1 cellular context compared by ENCODE assay signal in the genomic region with DNA sequence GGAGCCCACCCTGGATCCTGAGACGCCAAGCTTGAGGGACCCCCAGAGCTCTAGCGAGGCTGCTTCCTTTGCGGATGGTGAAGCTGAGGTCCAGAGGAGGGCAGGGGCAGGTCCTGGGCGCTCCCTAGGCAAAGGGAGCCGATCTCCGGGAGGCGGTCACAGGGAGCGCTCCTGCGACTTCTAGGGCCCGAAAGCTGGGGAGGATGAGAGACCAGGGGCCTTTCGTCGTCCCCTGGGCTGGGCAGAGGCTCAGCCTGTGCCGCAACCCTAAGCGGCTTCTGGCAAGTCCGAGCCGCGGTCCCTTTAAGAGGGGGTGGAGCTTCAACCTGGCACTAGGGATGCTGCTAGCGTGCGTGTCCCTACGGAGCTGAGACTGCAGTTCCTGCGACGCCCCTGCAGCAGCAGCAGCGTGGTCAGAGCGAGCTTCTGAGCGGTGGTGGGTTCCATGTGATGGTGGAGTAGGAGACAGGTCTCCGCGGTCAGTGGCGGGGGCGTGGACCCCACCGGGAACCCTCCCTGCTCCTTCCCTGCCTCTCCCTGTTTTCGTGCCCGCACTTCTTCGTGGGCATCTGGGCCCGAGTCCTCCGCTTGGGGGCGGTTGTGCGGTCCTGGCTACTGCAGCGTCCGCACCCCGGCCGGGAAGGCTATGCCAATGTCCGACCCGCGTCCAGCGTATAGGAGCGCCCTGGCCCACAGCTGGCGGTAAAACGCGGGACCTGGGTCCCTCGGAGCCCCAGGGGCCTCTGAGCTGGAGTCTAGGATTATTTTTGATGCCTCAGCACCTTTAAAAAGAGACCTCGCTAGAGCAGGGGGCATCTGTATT.
TF ChIP-seq lines count a peak whose summit lies in the region.

No MANE protein-coding gene starts in this region.

TF ChIP-seq in HepG2, 621 proteins besides CTCF, POLR2A, EP300 and RAD21 (continued from another document and continues in another):
- TF ChIP-seq, protein P1, sequence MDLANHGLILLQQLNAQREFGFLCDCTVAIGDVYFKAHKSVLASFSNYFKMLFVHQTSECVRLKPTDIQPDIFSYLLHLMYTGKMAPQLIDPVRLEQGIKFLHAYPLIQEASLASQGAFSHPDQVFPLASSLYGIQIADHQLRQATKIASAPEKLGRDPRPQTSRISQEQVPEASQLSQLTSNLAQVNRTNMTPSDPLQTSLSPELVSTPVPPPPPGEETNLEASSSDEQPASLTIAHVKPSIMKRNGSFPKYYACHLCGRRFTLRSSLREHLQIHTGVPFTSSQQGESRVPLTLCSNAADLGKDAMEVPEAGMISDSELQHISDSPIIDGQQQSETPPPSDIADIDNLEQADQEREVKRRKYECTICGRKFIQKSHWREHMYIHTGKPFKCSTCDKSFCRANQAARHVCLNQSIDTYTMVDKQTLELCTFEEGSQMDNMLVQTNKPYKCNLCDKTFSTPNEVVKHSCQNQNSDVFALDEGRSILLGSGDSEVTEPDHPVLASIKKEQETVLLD (CRISPR knock-in tag; IDR thresholded peaks at IDR 0.05; ENCODE audit: low read depth) = no peak
- TF ChIP-seq, protein P2, sequence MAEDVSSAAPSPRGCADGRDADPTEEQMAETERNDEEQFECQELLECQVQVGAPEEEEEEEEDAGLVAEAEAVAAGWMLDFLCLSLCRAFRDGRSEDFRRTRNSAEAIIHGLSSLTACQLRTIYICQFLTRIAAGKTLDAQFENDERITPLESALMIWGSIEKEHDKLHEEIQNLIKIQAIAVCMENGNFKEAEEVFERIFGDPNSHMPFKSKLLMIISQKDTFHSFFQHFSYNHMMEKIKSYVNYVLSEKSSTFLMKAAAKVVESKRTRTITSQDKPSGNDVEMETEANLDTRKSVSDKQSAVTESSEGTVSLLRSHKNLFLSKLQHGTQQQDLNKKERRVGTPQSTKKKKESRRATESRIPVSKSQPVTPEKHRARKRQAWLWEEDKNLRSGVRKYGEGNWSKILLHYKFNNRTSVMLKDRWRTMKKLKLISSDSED (CRISPR knock-in tag; IDR thresholded peaks at IDR 0.05) = no peak
- 0 out of 2 replicates have a peak, but pooled peaks have one; percentile 13 for TF ChIP-seq TEAD2 (CRISPR knock-in tag; IDR thresholded peaks at IDR 0.05)
- TF ChIP-seq MEIS1 (CRISPR knock-in tag; IDR thresholded peaks at IDR 0.05; ENCODE audit: borderline replicate concordance) = peak; percentile 82; the same call in 1 of the 2 replicates
- peak; percentile 89 for TF ChIP-seq ZNF547 (CRISPR knock-in tag; IDR thresholded peaks at IDR 0.05)
- no peak for TF ChIP-seq NCOR1 (IDR thresholded peaks at IDR 0.05; ENCODE audit: borderline replicate concordance, low read length)
- peak; percentile 34; the same call in 1 of the 2 replicates for TF ChIP-seq ZNF230 (CRISPR knock-in tag; IDR thresholded peaks at IDR 0.05)
- TF ChIP-seq TOPORS (CRISPR knock-in tag; IDR thresholded peaks at IDR 0.05) = peak; percentile 81; the same call in 1 of the 2 replicates
- TF ChIP-seq ZKSCAN5 (CRISPR knock-in tag; IDR thresholded peaks at IDR 0.05) = no peak
- no peak; the same call in 1 of the 2 replicates for TF ChIP-seq ZNF160 (CRISPR knock-in tag; IDR thresholded peaks at IDR 0.05)
- TF ChIP-seq ZFAT (CRISPR knock-in tag; conservative IDR thresholded peaks at IDR 0.05) = peak; percentile 72; the same call in 1 of the 2 replicates
- 0 out of 2 replicates have a peak, but pooled peaks have one; percentile 68 for TF ChIP-seq ZNF383 (CRISPR knock-in tag; IDR thresholded peaks at IDR 0.05; ENCODE audit: borderline replicate concordance)
- peak; percentile 40; the same call in 1 of the 2 replicates for TF ChIP-seq YEATS2 (CRISPR knock-in tag; IDR thresholded peaks at IDR 0.05; ENCODE audit: borderline replicate concordance)
- no peak for TF ChIP-seq PRPF4 (IDR thresholded peaks at IDR 0.05; ENCODE audit: low read depth, low read length, poor library complexity, severe bottlenecking)
- TF ChIP-seq ZNF34 (CRISPR knock-in tag; IDR thresholded peaks at IDR 0.05; ENCODE audit: borderline replicate concordance) = peak; percentile 78; the same call in 1 of the 2 replicates
- no peak for TF ChIP-seq EZH2 (conservative IDR thresholded peaks at IDR 0.05; ENCODE audit: low read depth, low read length)
- TF ChIP-seq ZNF672 (CRISPR knock-in tag; IDR thresholded peaks at IDR 0.05) = no peak
- peak; percentile 33; the same call in 1 of the 2 replicates for TF ChIP-seq ZNF598 (CRISPR knock-in tag; IDR thresholded peaks at IDR 0.05; ENCODE audit: borderline replicate concordance)
- TF ChIP-seq, protein P3, sequence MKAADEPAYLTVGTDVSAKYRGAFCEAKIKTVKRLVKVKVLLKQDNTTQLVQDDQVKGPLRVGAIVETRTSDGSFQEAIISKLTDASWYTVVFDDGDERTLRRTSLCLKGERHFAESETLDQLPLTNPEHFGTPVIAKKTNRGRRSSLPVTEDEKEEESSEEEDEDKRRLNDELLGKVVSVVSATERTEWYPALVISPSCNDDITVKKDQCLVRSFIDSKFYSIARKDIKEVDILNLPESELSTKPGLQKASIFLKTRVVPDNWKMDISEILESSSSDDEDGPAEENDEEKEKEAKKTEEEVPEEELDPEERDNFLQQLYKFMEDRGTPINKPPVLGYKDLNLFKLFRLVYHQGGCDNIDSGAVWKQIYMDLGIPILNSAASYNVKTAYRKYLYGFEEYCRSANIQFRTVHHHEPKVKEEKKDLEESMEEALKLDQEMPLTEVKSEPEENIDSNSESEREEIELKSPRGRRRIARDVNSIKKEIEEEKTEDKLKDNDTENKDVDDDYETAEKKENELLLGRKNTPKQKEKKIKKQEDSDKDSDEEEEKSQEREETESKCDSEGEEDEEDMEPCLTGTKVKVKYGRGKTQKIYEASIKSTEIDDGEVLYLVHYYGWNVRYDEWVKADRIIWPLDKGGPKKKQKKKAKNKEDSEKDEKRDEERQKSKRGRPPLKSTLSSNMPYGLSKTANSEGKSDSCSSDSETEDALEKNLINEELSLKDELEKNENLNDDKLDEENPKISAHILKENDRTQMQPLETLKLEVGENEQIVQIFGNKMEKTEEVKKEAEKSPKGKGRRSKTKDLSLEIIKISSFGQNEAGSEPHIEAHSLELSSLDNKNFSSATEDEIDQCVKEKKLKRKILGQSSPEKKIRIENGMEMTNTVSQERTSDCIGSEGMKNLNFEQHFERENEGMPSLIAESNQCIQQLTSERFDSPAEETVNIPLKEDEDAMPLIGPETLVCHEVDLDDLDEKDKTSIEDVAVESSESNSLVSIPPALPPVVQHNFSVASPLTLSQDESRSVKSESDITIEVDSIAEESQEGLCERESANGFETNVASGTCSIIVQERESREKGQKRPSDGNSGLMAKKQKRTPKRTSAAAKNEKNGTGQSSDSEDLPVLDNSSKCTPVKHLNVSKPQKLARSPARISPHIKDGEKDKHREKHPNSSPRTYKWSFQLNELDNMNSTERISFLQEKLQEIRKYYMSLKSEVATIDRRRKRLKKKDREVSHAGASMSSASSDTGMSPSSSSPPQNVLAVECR (CRISPR knock-in tag; IDR thresholded peaks at IDR 0.05; ENCODE audit: borderline replicate concordance) = peak; percentile 88; the same call in 1 of the 2 replicates
- TF ChIP-seq SRSF4 (IDR thresholded peaks at IDR 0.05; ENCODE audit: low read depth, low read length, poor library complexity, severe bottlenecking) = no peak
- TF ChIP-seq, protein P4, sequence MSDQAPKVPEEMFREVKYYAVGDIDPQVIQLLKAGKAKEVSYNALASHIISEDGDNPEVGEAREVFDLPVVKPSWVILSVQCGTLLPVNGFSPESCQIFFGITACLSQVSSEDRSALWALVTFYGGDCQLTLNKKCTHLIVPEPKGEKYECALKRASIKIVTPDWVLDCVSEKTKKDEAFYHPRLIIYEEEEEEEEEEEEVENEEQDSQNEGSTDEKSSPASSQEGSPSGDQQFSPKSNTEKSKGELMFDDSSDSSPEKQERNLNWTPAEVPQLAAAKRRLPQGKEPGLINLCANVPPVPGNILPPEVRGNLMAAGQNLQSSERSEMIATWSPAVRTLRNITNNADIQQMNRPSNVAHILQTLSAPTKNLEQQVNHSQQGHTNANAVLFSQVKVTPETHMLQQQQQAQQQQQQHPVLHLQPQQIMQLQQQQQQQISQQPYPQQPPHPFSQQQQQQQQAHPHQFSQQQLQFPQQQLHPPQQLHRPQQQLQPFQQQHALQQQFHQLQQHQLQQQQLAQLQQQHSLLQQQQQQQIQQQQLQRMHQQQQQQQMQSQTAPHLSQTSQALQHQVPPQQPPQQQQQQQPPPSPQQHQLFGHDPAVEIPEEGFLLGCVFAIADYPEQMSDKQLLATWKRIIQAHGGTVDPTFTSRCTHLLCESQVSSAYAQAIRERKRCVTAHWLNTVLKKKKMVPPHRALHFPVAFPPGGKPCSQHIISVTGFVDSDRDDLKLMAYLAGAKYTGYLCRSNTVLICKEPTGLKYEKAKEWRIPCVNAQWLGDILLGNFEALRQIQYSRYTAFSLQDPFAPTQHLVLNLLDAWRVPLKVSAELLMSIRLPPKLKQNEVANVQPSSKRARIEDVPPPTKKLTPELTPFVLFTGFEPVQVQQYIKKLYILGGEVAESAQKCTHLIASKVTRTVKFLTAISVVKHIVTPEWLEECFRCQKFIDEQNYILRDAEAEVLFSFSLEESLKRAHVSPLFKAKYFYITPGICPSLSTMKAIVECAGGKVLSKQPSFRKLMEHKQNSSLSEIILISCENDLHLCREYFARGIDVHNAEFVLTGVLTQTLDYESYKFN (CRISPR knock-in tag; conservative IDR thresholded peaks at IDR 0.05) = peak; percentile 56; the same call in 1 of the 2 replicates
- peak; percentile 83; the same call in 1 of the 3 replicates for TF ChIP-seq MXI1 (IDR thresholded peaks at IDR 0.05; ENCODE audit: borderline replicate concordance, low read depth, low read length)
- TF ChIP-seq, protein P5, sequence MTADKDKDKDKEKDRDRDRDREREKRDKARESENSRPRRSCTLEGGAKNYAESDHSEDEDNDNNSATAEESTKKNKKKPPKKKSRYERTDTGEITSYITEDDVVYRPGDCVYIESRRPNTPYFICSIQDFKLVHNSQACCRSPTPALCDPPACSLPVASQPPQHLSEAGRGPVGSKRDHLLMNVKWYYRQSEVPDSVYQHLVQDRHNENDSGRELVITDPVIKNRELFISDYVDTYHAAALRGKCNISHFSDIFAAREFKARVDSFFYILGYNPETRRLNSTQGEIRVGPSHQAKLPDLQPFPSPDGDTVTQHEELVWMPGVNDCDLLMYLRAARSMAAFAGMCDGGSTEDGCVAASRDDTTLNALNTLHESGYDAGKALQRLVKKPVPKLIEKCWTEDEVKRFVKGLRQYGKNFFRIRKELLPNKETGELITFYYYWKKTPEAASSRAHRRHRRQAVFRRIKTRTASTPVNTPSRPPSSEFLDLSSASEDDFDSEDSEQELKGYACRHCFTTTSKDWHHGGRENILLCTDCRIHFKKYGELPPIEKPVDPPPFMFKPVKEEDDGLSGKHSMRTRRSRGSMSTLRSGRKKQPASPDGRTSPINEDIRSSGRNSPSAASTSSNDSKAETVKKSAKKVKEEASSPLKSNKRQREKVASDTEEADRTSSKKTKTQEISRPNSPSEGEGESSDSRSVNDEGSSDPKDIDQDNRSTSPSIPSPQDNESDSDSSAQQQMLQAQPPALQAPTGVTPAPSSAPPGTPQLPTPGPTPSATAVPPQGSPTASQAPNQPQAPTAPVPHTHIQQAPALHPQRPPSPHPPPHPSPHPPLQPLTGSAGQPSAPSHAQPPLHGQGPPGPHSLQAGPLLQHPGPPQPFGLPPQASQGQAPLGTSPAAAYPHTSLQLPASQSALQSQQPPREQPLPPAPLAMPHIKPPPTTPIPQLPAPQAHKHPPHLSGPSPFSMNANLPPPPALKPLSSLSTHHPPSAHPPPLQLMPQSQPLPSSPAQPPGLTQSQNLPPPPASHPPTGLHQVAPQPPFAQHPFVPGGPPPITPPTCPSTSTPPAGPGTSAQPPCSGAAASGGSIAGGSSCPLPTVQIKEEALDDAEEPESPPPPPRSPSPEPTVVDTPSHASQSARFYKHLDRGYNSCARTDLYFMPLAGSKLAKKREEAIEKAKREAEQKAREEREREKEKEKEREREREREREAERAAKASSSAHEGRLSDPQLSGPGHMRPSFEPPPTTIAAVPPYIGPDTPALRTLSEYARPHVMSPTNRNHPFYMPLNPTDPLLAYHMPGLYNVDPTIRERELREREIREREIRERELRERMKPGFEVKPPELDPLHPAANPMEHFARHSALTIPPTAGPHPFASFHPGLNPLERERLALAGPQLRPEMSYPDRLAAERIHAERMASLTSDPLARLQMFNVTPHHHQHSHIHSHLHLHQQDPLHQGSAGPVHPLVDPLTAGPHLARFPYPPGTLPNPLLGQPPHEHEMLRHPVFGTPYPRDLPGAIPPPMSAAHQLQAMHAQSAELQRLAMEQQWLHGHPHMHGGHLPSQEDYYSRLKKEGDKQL (CRISPR knock-in tag; IDR thresholded peaks at IDR 0.05; ENCODE audit: low read depth) = no peak
- TF ChIP-seq, protein P6, sequence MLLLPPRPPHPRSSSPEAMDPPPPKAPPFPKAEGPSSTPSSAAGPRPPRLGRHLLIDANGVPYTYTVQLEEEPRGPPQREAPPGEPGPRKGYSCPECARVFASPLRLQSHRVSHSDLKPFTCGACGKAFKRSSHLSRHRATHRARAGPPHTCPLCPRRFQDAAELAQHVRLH (CRISPR knock-in tag; IDR thresholded peaks at IDR 0.05; ENCODE audit: borderline replicate concordance, low read depth) = peak; percentile 89
- 0 out of 2 replicates have a peak, but pooled peaks have one; percentile 59 for TF ChIP-seq ZKSCAN8 (CRISPR knock-in tag; IDR thresholded peaks at IDR 0.05; ENCODE audit: borderline replicate concordance)
- TF ChIP-seq, protein P7, sequence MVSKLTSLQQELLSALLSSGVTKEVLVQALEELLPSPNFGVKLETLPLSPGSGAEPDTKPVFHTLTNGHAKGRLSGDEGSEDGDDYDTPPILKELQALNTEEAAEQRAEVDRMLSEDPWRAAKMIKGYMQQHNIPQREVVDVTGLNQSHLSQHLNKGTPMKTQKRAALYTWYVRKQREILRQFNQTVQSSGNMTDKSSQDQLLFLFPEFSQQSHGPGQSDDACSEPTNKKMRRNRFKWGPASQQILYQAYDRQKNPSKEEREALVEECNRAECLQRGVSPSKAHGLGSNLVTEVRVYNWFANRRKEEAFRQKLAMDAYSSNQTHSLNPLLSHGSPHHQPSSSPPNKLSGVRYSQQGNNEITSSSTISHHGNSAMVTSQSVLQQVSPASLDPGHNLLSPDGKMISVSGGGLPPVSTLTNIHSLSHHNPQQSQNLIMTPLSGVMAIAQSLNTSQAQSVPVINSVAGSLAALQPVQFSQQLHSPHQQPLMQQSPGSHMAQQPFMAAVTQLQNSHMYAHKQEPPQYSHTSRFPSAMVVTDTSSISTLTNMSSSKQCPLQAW (CRISPR knock-in tag; IDR thresholded peaks at IDR 0.05) = peak; percentile 86; the same call in 1 of the 2 replicates
- TF ChIP-seq TOE1 (CRISPR knock-in tag; IDR thresholded peaks at IDR 0.05) = peak; percentile 73; the same call in 1 of the 2 replicates
- TF ChIP-seq ZNF331 (CRISPR knock-in tag; IDR thresholded peaks at IDR 0.05) = peak; percentile 77
- no peak; the same call in 1 of the 2 replicates for TF ChIP-seq ZFP41 (CRISPR knock-in tag; IDR thresholded peaks at IDR 0.05; ENCODE audit: borderline replicate concordance)
